1 cellular context compared by ENCODE assay signal in genomic region chr17:51120739-51121619, GRCh38.
TF ChIP-seq lines count a peak whose summit lies in the region.

Gene SPAG9 (minus strand): TSS chr17:51120868. CDS start chr17:51120656, 212 bp downstream.

TF ChIP-seq in HepG2, 621 proteins besides CTCF, POLR2A, EP300 and RAD21 (continued from another document and continues in another):
- TF ChIP-seq THAP9 (CRISPR knock-in tag; IDR thresholded peaks at IDR 0.05; ENCODE audit: borderline replicate concordance) (peak; percentile 49; the same call in 1 of the 2 replicates), ZNF550 (CRISPR knock-in tag; IDR thresholded peaks at IDR 0.05; ENCODE audit: borderline replicate concordance) (0 out of 2 replicates have a peak, but pooled peaks have one; percentile 49), SPEN (CRISPR knock-in tag; IDR thresholded peaks at IDR 0.05; ENCODE audit: low read depth) (peak; percentile 55), ZNF414 (CRISPR knock-in tag; IDR thresholded peaks at IDR 0.05) (0 out of 2 replicates have a peak, but pooled peaks have one; percentile 65), KDM5B (CRISPR knock-in tag; IDR thresholded peaks at IDR 0.05; ENCODE audit: borderline replicate concordance) (0 out of 2 replicates have a peak, but pooled peaks have one; percentile 1), GATAD1 (CRISPR knock-in tag; IDR thresholded peaks at IDR 0.05) (peak; percentile 90), ZNF331 (CRISPR knock-in tag; IDR thresholded peaks at IDR 0.05) (0 out of 2 replicates have a peak, but pooled peaks have one; percentile 25), PHF5A (CRISPR knock-in tag; IDR thresholded peaks at IDR 0.05; ENCODE audit: low read depth, unreplicated experiment) (no peak), RFX1 (IDR thresholded peaks at IDR 0.05) (no peak), ZNF503 (CRISPR knock-in tag; IDR thresholded peaks at IDR 0.05) (peak; percentile 29; the same call in 1 of the 2 replicates), ZGPAT (CRISPR knock-in tag; IDR thresholded peaks at IDR 0.05) (peak; percentile 50; the same call in 1 of the 2 replicates), MAX (IDR thresholded peaks at IDR 0.05) (peak; percentile 51; the same call in 1 of the 2 replicates), HNRNPUL1 (IDR thresholded peaks at IDR 0.05; ENCODE audit: low read depth, low read length) (no peak), RFX5 (IDR thresholded peaks at IDR 0.05; ENCODE audit: low read depth, low read length) (peak; percentile 56; the same call in 1 of the 2 replicates), SSRP1 (CRISPR knock-in tag; IDR thresholded peaks at IDR 0.05) (peak; percentile 10; the same call in 1 of the 2 replicates), ZNF558 (CRISPR knock-in tag; IDR thresholded peaks at IDR 0.05; ENCODE audit: borderline replicate concordance) (0 out of 2 replicates have a peak, but pooled peaks have one; percentile 21), FOXP4 (CRISPR knock-in tag; IDR thresholded peaks at IDR 0.05) (peak; percentile 66), ZNF773 (CRISPR knock-in tag; IDR thresholded peaks at IDR 0.05; ENCODE audit: borderline replicate concordance) (no peak), ZSCAN9 (CRISPR knock-in tag; IDR thresholded peaks at IDR 0.05; ENCODE audit: borderline replicate concordance) (peak; percentile 12; the same call in 1 of the 2 replicates), POLR2G (IDR thresholded peaks at IDR 0.05; ENCODE audit: low read depth, low read length) (peak; percentile 59), CREB1 (IDR thresholded peaks at IDR 0.05) (peak; percentile 90), CREB1 (CRISPR knock-in tag; IDR thresholded peaks at IDR 0.05) (peak; percentile 91), HDAC2 (CRISPR knock-in tag; IDR thresholded peaks at IDR 0.05) (peak; percentile 52; the same call in 1 of the 2 replicates), POGK (CRISPR knock-in tag; conservative IDR thresholded peaks at IDR 0.05) (0 out of 2 replicates have a peak, but pooled peaks have one; percentile 3), EEA1 (CRISPR knock-in tag; IDR thresholded peaks at IDR 0.05; ENCODE audit: borderline replicate concordance) (no peak), NR2F6 (IDR thresholded peaks at IDR 0.05) (no peak), NR2F6 (CRISPR knock-in tag; IDR thresholded peaks at IDR 0.05) (peak; percentile 44; the same call in 1 of the 2 replicates), RARA (CRISPR knock-in tag; IDR thresholded peaks at IDR 0.05) (0 out of 2 replicates have a peak, but pooled peaks have one; percentile 15), ZBTB3 (CRISPR knock-in tag; IDR thresholded peaks at IDR 0.05; ENCODE audit: borderline replicate concordance, low read depth) (no peak), DNMT3B (CRISPR knock-in tag; conservative IDR thresholded peaks at IDR 0.05) (no peak), ZNF839 (CRISPR knock-in tag; IDR thresholded peaks at IDR 0.05; ENCODE audit: borderline replicate concordance) (no peak), KDM5A (IDR thresholded peaks at IDR 0.05; ENCODE audit: borderline replicate concordance, low read length) (peak; percentile 74; the same call in 1 of the 2 replicates), ZNF282 (IDR thresholded peaks at IDR 0.05; ENCODE audit: partially characterized antibody) (no peak), TOE1 (CRISPR knock-in tag; IDR thresholded peaks at IDR 0.05) (no peak), GABPA (IDR thresholded peaks at IDR 0.05; ENCODE audit: low read depth, low read length) (peak; percentile 31; the same call in 1 of the 2 replicates), GABPA (CRISPR knock-in tag; IDR thresholded peaks at IDR 0.05; ENCODE audit: low read depth) (peak; percentile 68), E2F2 (CRISPR knock-in tag; IDR thresholded peaks at IDR 0.05; ENCODE audit: borderline replicate concordance) (peak; percentile 87; the same call in 1 of the 2 replicates), MYC (CRISPR knock-in tag; IDR thresholded peaks at IDR 0.05; ENCODE audit: borderline replicate concordance) (0 out of 2 replicates have a peak, but pooled peaks have one; percentile 27), ZNF142 (CRISPR knock-in tag; IDR thresholded peaks at IDR 0.05) (peak; percentile 96), CBFB (CRISPR knock-in tag; IDR thresholded peaks at IDR 0.05) (peak; percentile 82; the same call in 1 of the 2 replicates), HOXD1 (CRISPR knock-in tag; IDR thresholded peaks at IDR 0.05) (no peak), ZNF678 (CRISPR knock-in tag; IDR thresholded peaks at IDR 0.05) (0 out of 2 replicates have a peak, but pooled peaks have one; percentile 22)
